In genomic region chr12:15688838-15689237, GRCh38 we compare ENCODE assay signal across 9 cellular contexts.
DNase-seq lines count a peak whose midpoint lies in the region; ATAC-seq lines count a peak whose summit lies in the region.
"Had no signal": no experiment of that assay in that cellular context is flagged by ENCODE, and none has a peak within 500 bp of the region (broad histone marks: within the 10 kb centered on the region; RNA-seq: fewer than 3 reads in every experiment).

No MANE protein-coding gene starts in this region.

- DNase-seq in astrocyte of the hippocampus (ENCODE audit: low read depth, low spot score) = peak; percentile 42
- DNase-seq in inferior parietal cortex (ENCODE audit: extremely low spot score) = peak; percentile 15
- DNase-seq in natural killer cell treated with Interleukin-12 subunit alpha and Interleukin-12 subunit beta and Interleukin-15 and Interleukin-18, amount 100 ng/mL, for 72 hours (ENCODE audit: low spot score) = no peak

- peaks cover 0 to 2% of the 10 kb centered on the region in 2 donors for H3K4me1 Mint-ChIP-seq in natural killer cell treated with Interleukin-12 subunit alpha and Interleukin-12 subunit beta and Interleukin-15 and Interleukin-18, amount 100 ng/mL, for 72 hours (ENCODE audit: low read depth in 2 of 2)

- H3K36me3 Mint-ChIP-seq in natural killer cell treated with Interleukin-12 subunit alpha and Interleukin-12 subunit beta and Interleukin-15 and Interleukin-18, amount 100 ng/mL, for 72 hours = peaks cover 5% of the 10 kb centered on the region

- H3K9ac ChIP-seq in subcutaneous abdominal adipose tissue (ENCODE audit: low read length in 5 of 5) = peak overlapping the region in 2 of 5 donors; percentile 4 to 13

- H3K36me3 ChIP-seq in subcutaneous abdominal adipose tissue (ENCODE audit: control insufficient read depth in 5 of 5, insufficient read depth in 5 of 5, low read length in 5 of 5) = peaks cover 0 to 9% (median 0%) of the 10 kb centered on the region in 5 donors

- H3K27me3 ChIP-seq in subcutaneous abdominal adipose tissue (ENCODE audit: control insufficient read depth in 5 of 5, insufficient read depth in 4 of 5, low read length in 5 of 5) = no peaks in the 10 kb centered on the region

- peak overlapping the region; percentile 38 to 69 (median 47) for H3K4me3 ChIP-seq in subcutaneous abdominal adipose tissue (ENCODE audit: low read depth in 1 of 5, low read length in 5 of 5)

- H3K9me3 Mint-ChIP-seq in natural killer cell treated with Interleukin-12 subunit alpha and Interleukin-12 subunit beta and Interleukin-15 and Interleukin-18, amount 100 ng/mL, for 72 hours = no peaks in the 10 kb centered on the region

- peak overlapping the region; percentile 78 for H3K27ac ChIP-seq in subcutaneous abdominal adipose tissue (ENCODE audit: low read depth, low read length)
- H3K27ac ChIP-seq: epithelial cell of prostate had no signal

- no peaks in the 10 kb centered on the region for H3K9me3 ChIP-seq in subcutaneous abdominal adipose tissue (ENCODE audit: control insufficient read depth in 5 of 5, low read length in 5 of 5)

- ATAC-seq in HG02678 (IDR thresholded peaks at IDR 0.05; ENCODE audit: unreplicated experiment) (peak; percentile 50), GM19035 (IDR thresholded peaks at IDR 0.05; ENCODE audit: unreplicated experiment) (no peak), GM18502 (IDR thresholded peaks at IDR 0.05; ENCODE audit: poor library complexity, unreplicated experiment) (no peak), GM21786 (IDR thresholded peaks at IDR 0.05; ENCODE audit: unreplicated experiment) (no peak)
- no peak for ATAC-seq in natural killer cell treated with Interleukin-12 subunit alpha and Interleukin-12 subunit beta and Interleukin-15 and Interleukin-18, amount 100 ng/mL, for 72 hours

- H3K4me3 Mint-ChIP-seq in natural killer cell treated with Interleukin-12 subunit alpha and Interleukin-12 subunit beta and Interleukin-15 and Interleukin-18, amount 100 ng/mL, for 72 hours = no peak overlapping the region

- peaks cover 0 to 42% (median 30%) of the 10 kb centered on the region in 5 donors for H3K4me1 ChIP-seq in subcutaneous abdominal adipose tissue (ENCODE audit: control insufficient read depth in 5 of 5, insufficient read depth in 5 of 5, low read length in 5 of 5)

- H3K27ac Mint-ChIP-seq in natural killer cell treated with Interleukin-12 subunit alpha and Interleukin-12 subunit beta and Interleukin-15 and Interleukin-18, amount 100 ng/mL, for 72 hours = no peak overlapping the region

- peaks cover 12 to 19% of the 10 kb centered on the region in 2 donors for H3K27me3 Mint-ChIP-seq in natural killer cell treated with Interleukin-12 subunit alpha and Interleukin-12 subunit beta and Interleukin-15 and Interleukin-18, amount 100 ng/mL, for 72 hours
